Comparison of ENCODE assay signal across 14 cellular contexts in the genomic region with DNA sequence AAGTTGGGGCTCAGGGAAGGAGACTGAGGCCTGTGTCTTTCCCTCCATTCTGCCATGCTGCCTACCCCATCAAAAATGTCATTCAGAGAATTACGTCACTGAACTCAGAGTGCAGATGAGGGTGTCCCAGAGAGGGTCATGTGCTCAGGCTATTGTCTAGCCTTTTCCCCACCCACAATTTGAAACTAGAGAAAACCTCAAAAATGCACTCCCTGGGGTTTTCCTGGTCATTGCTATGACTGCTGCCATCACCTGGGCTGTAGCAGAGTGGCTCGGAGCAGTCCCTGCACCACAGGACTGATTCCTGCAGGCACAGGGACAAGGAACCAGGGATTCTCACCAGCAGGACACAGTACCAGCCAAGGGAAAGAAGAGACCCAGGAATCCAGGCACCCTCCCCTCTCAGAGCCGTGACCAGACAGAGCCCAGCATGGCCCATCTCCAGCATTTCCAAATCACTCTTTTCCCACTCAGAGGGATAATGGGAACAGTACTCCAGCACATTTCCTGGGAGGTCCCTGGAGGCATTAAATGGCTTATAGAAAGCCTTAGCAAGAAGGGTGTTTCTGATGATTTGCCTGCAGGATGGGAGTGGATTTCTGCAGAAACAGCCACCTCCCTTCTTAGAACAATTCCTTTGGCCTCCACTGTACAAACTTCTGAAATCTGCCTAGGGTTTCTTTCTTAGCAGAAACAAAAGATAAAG. TPM values are rescaled to one million over a fixed set of nuclear protein-coding genes. Genes with fewer than 3 reads are reported as not detected.
DNase-seq lines count a peak whose midpoint lies in the region; ATAC-seq and TF ChIP-seq lines count a peak whose summit lies in the region.
"Had no signal": no experiment of that assay in that cellular context is flagged by ENCODE, and none has a peak within 500 bp of the region (broad histone marks: within the 10 kb centered on the region; RNA-seq: fewer than 3 reads in every experiment).

No MANE protein-coding gene starts in this region.

- H3K4me3 ChIP-seq in heart left ventricle = no peak overlapping the region
- no peak overlapping the region for H3K4me3 ChIP-seq in SJCRH30
- H3K4me3 ChIP-seq in fibroblast of the aortic adventitia (ENCODE audit: low read depth, low read length) = no peak overlapping the region
- H3K4me3 ChIP-seq: pancreas had no signal

- H3K27ac Mint-ChIP-seq in type B pancreatic cell = peak overlapping the region; percentile 54
- H3K27ac Mint-ChIP-seq: activated CD4-positive, alpha-beta memory T cell treated with anti-CD3 and anti-CD28 coated beads, Interleukin-2, amount 10 ng/mL, durations not matched to agents 7 days and 5 days; memory B cell had no signal

- H3K4me1 ChIP-seq in heart left ventricle (peaks cover 11 to 98% (median 54%) of the 10 kb centered on the region in 12 donors), SJCRH30 (peaks cover 4% of the 10 kb centered on the region; the same call in 1 of the 2 replicates)
- H3K4me1 ChIP-seq: pancreas had no signal

- H3K27me3 Mint-ChIP-seq in type B pancreatic cell = peaks cover 12% of the 10 kb centered on the region
- H3K27me3 Mint-ChIP-seq: brain had no signal

- intact Hi-C loops in heart left ventricle (cut with DNase I) = loop anchor here in 7 of 10 donors (5.0 to 10.0 kb wide), 5 partner anchors 34 to 104 kb away; partner anchors contain the start of gene VWF (in 2 of the 7)
- intact Hi-C loops in Right ventricle myocardium superior (cut with DNase I) = no loop called here

- peak in 3 of 4 donors; percentile 27 to 35 (median 35) for ATAC-seq in heart left ventricle
- ATAC-seq in Right ventricle myocardium superior (ENCODE audit: poor library complexity) = no peak
- ATAC-seq in HG03196 (IDR thresholded peaks at IDR 0.05; ENCODE audit: unreplicated experiment) = no peak
- ATAC-seq: pancreas had no signal

- 29 to 61% (median 56%) methylated on average over 2 to 3 of the region's 3 CpGs for WGBS in heart left ventricle, 4 donors

- H3K4me3 Mint-ChIP-seq in type B pancreatic cell = no peak overlapping the region
- H3K4me3 Mint-ChIP-seq: activated CD4-positive, alpha-beta memory T cell treated with anti-CD3 and anti-CD28 coated beads, Interleukin-2, amount 10 ng/mL, durations not matched to agents 7 days and 5 days; brain; memory B cell had no signal

- DNase-seq in heart left ventricle (no peak), Right ventricle myocardium superior (no peak), SJCRH30 (peak; percentile 20 to 39), fibroblast of the aortic adventitia (ENCODE audit: low read depth) (peak; percentile 77), type B pancreatic cell (ENCODE audit: extremely low spot score, unreplicated experiment) (no peak), NCI-H146 (lab: John Stamatoyannopoulos, UW) (no peak)
- no peak for DNase-seq in activated CD8-positive, alpha-beta memory T cell treated with anti-CD3 and anti-CD28 coated beads, Interleukin-2, amount 50 U/mL, for 4 hours
- DNase-seq: activated CD4-positive, alpha-beta memory T cell treated with anti-CD3 and anti-CD28 coated beads, Interleukin-2, amount 10 ng/mL, durations not matched to agents 7 days and 5 days; T1000 had no signal

- TF ChIP-seq CTCF in heart left ventricle (IDR thresholded peaks at IDR 0.05) (no peak), fibroblast of the aortic adventitia (IDR thresholded peaks at IDR 0.05; ENCODE audit: insufficient read depth, low read length) (no peak), type B pancreatic cell (conservative IDR thresholded peaks at IDR 0.05) (no peak)

- H3K36me3 Mint-ChIP-seq in type B pancreatic cell = no peaks in the 10 kb centered on the region
- H3K36me3 Mint-ChIP-seq: brain, memory B cell had no signal

- no peak for TF ChIP-seq POLR2A in heart left ventricle (IDR thresholded peaks at IDR 0.05)

- H3K4me1 Mint-ChIP-seq in type B pancreatic cell (ENCODE audit: unreplicated experiment) = peaks cover 13% of the 10 kb centered on the region

- H3K36me3 ChIP-seq in heart left ventricle (peaks cover 0 to 36% (median 5%) of the 10 kb centered on the region in 9 donors), SJCRH30 (no peaks in the 10 kb centered on the region)
- H3K36me3 ChIP-seq: pancreas had no signal

- H3K27ac ChIP-seq in heart left ventricle (peak overlapping the region; percentile 19 to 87 (median 62)), SJCRH30 (no peak overlapping the region)
- H3K27ac ChIP-seq: pancreas, RWPE1 had no signal

- H3K9me3 Mint-ChIP-seq in type B pancreatic cell = no peaks in the 10 kb centered on the region
- H3K9me3 Mint-ChIP-seq: activated CD4-positive, alpha-beta memory T cell treated with anti-CD3 and anti-CD28 coated beads, Interleukin-2, amount 10 ng/mL, durations not matched to agents 7 days and 5 days; memory B cell had no signal

- H3K9me3 ChIP-seq in heart left ventricle (no peaks in the 10 kb centered on the region), SJCRH30 (replicated peaks) (no peaks in the 10 kb centered on the region)
- H3K9me3 ChIP-seq: pancreas had no signal

- H3K27me3 ChIP-seq in heart left ventricle = peaks cover 0 to 11% (median 0%) of the 10 kb centered on the region in 9 donors
- no peaks in the 10 kb centered on the region for H3K27me3 ChIP-seq in SJCRH30

RNA-seq across cellular contexts. Expression of gene VWF, which starts 45.9 kb away (rescaled TPM):
- total RNA-seq in heart left ventricle (100 to 1,000 TPM; 187 to 503 (median 258) TPM), Right ventricle myocardium superior (238 TPM), fibroblast of the aortic adventitia (ENCODE audit: low replicate concordance) (1.4 and 4.5 TPM in 2 replicates), type B pancreatic cell (ENCODE audit: low replicate concordance) (0.70 and 1.3 TPM in 2 replicates)
- polyA plus RNA-seq in heart left ventricle = 100 to 1,000 TPM; 125 to 215 TPM
- total RNA-seq in SJCRH30 (2014; rRNA removed; shearing (Covaris generic)) = 0.35 and 0.73 TPM in 2 replicates
- total RNA-seq: activated CD4-positive, alpha-beta memory T cell treated with anti-CD3 and anti-CD28 coated beads, Interleukin-2, amount 10 ng/mL, durations not matched to agents 7 days and 5 days had no signal

Comparison
In these comparisons a context has a peak if more than half of its experiments do, and no peak if none do; other contexts are left out.
1. ATAC-seq: peak in heart left ventricle (3 of 4); none in Right ventricle myocardium superior (single experiment) and HG03196 (single experiment).
2. DNase-seq: peak in SJCRH30 (2 of 2) and fibroblast of the aortic adventitia (single experiment); none in heart left ventricle (0 of 5), Right ventricle myocardium superior (single experiment), type B pancreatic cell (single experiment), NCI-H146 (single experiment) and activated CD8-positive, alpha-beta memory T cell treated with anti-CD3 and anti-CD28 coated beads, Interleukin-2, amount 50 U/mL, for 4 hours (single experiment).
3. RNA of gene VWF, which starts 45.9 kb away (total RNA-seq): 187 to 503 TPM in heart left ventricle and 238 TPM in Right ventricle myocardium superior (single experiment); 1.4 to 4.5 TPM in fibroblast of the aortic adventitia, 0.35 to 0.73 TPM in SJCRH30 and 0.70 to 1.3 TPM in type B pancreatic cell; every median in the first group is over 10 times any median in the second.